ENCODE assay signal across 12 cellular contexts in the genomic region with DNA sequence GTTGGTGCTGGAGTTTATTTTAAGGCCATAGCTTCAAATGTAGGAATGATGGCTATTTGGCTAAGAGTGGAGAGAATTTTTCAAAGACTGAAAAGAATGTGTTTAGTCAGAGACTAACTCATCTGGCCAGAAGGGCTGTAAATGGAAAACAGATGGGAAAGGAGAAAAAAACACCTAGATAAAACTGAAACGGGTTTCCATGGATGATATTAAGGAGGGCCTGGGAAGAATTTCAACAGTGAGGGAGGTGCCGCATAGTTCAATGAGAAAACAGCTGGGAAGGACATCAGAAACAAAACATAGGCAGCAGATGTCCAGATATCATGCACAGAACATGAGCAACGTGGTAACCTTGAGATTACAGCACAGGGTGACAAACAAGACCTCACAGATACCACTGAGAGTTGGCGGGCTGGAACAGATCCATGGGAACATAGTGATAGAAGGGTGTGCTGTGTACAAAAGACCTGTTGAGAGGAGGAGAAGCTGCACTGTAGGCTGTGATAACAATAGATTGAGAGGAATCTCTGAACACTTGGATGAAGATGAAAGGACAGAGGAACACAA. TPM values are rescaled to one million over a fixed set of nuclear protein-coding genes. Genes with fewer than 3 reads are reported as not detected.
DNase-seq lines count a peak whose midpoint lies in the region; ATAC-seq and TF ChIP-seq lines count a peak whose summit lies in the region.
"Had no signal": no experiment of that assay in that cellular context is flagged by ENCODE, and none has a peak within 500 bp of the region (broad histone marks: within the 10 kb centered on the region; RNA-seq: fewer than 3 reads in every experiment).

No MANE protein-coding gene starts in this region.

- H3K36me3 ChIP-seq in SK-N-SH (replicated peaks in 1 of 2; ENCODE audit: control insufficient read depth in 1 of 2, insufficient read depth in 2 of 2, low read length in 1 of 2), result no peaks in the 10 kb centered on the region
- H3K36me3 ChIP-seq in sigmoid colon, result no peaks in the 10 kb centered on the region
- H3K36me3 ChIP-seq in CD8-positive, alpha-beta memory T cell (ENCODE audit: insufficient read depth, low read length), result no peaks in the 10 kb centered on the region

- H3K36me3 Mint-ChIP-seq in CD8-positive, alpha-beta memory T cell, result no peaks in the 10 kb centered on the region

- DNase-seq in ELR (ENCODE audit: low read depth), result peak; percentile 52
- DNase-seq in SK-N-SH, result peak; percentile 36
- peak; percentile 64 for DNase-seq in Right ventricle myocardium superior
- no peak for DNase-seq in sigmoid colon
- DNase-seq in midbrain (lab: John Stamatoyannopoulos, UW), result no peak
- no peak for DNase-seq in HuH-7.5 (ENCODE audit: low spot score)
- DNase-seq in CD8-positive, alpha-beta memory T cell, result no peak
- no peak for DNase-seq in NCI-H748 (lab: John Stamatoyannopoulos, UW; ENCODE audit: unreplicated experiment)
- DNase-seq: activated T-cell treated with anti-CD3 and anti-CD28 coated beads, Interleukin-2, amount 50 U/mL, for 72 hours; NCI-H446 treated with DMSO at 0.1 percent for 48 hours; stimulated activated CD4-positive, alpha-beta T cell treated with anti-CD3 and anti-CD28 coated beads, Interleukin-2, amount 100 ng/mL, for 48 hours had no signal

- no peaks in the 10 kb centered on the region for H3K27me3 ChIP-seq in SK-N-SH (ENCODE audit: insufficient read depth)
- H3K27me3 ChIP-seq in sigmoid colon, result no peaks in the 10 kb centered on the region
- no peaks in the 10 kb centered on the region for H3K27me3 ChIP-seq in CD8-positive, alpha-beta memory T cell (ENCODE audit: insufficient read depth, low read length, poor library complexity, severe bottlenecking)

- no peaks in the 10 kb centered on the region for H3K9me3 ChIP-seq in SK-N-SH
- no peaks in the 10 kb centered on the region for H3K9me3 ChIP-seq in sigmoid colon
- no peaks in the 10 kb centered on the region for H3K9me3 ChIP-seq in CD8-positive, alpha-beta memory T cell (ENCODE audit: low read length)

- H3F3A ChIP-seq in SK-N-SH (replicated peaks; ENCODE audit: insufficient read depth), result peaks cover 14% of the 10 kb centered on the region

- H2AFZ ChIP-seq in SK-N-SH (ENCODE audit: low read depth), result no peak overlapping the region

- no peak overlapping the region for H3K4me3 ChIP-seq in SK-N-SH (ENCODE audit: low read depth in 2 of 2, low read length in 1 of 2)
- no peak overlapping the region for H3K4me3 ChIP-seq in sigmoid colon
- H3K4me3 ChIP-seq in CD8-positive, alpha-beta memory T cell (ENCODE audit: low read length), result no peak overlapping the region

- no peak overlapping the region for H3K27ac Mint-ChIP-seq in CD8-positive, alpha-beta memory T cell
- H3K27ac Mint-ChIP-seq: activated T-cell treated with anti-CD3 and anti-CD28 coated beads, Interleukin-2, amount 50 U/mL, for 72 hours; T-helper 2 cell treated with Interferon-gamma antibody and Interleukin-4, amounts not matched to agents 5 μg/mL and 100 μg/mL, for 36 hours had no signal

- H4K20me1 ChIP-seq in SK-N-SH (ENCODE audit: insufficient read depth), result no peaks in the 10 kb centered on the region

- H3K27ac ChIP-seq in SK-N-SH (ENCODE audit: low read depth in 2 of 2, low read length in 1 of 2) (peak overlapping the region; percentile 73 to 80), sigmoid colon (peak overlapping the region in 3 of 4 donors; percentile 24 to 75 (median 57))
- no peak overlapping the region for H3K27ac ChIP-seq in CD8-positive, alpha-beta memory T cell (ENCODE audit: low read depth, low read length)

- peak; percentile 98 for ATAC-seq in Right ventricle myocardium superior (ENCODE audit: poor library complexity)
- ATAC-seq: activated T-cell treated with anti-CD3 and anti-CD28 coated beads, Interleukin-2, amount 50 U/mL, for 72 hours had no signal

- H3K4me2 ChIP-seq in SK-N-SH, result peak overlapping the region; percentile 57

- no peaks in the 10 kb centered on the region for H3K9me3 Mint-ChIP-seq in CD8-positive, alpha-beta memory T cell
- H3K9me3 Mint-ChIP-seq: activated T-cell treated with anti-CD3 and anti-CD28 coated beads, Interleukin-2, amount 50 U/mL, for 72 hours; T-helper 2 cell treated with Interferon-gamma antibody and Interleukin-4, amounts not matched to agents 5 μg/mL and 100 μg/mL, for 36 hours had no signal

- CTCF ChIA-PET in SK-N-SH (lab: Yijun Ruan, JAX), result interaction anchor here (0.7 kb wide), 1 partner anchor 174 kb away, joined by 3 read pairs; no protein-coding TSS in a partner anchor
- CTCF ChIA-PET in CD8-positive, alpha-beta memory T cell (lab: Charles Lee), result interaction anchor here (1.1 to 3.5 kb wide), 3 partner anchors 13 to 89 kb away, joined by 3 to 12 read pairs (median 5); no protein-coding TSS in a partner anchor

- no peaks in the 10 kb centered on the region for H3K9me2 ChIP-seq in SK-N-SH

- POLR2A ChIA-PET in SK-N-SH (lab: Yijun Ruan, JAX), result no interaction called here
- POLR2A ChIA-PET in CD8-positive, alpha-beta memory T cell (lab: Charles Lee), result no interaction called here

- TF ChIP-seq EP300 in SK-N-SH (IDR thresholded peaks at IDR 0.05; ENCODE audit: borderline replicate concordance in 1 of 2, low read depth in 1 of 2, low read length in 1 of 2) (peak; percentile 9 to 87; a peak in 3 of 4 replicates), sigmoid colon (IDR thresholded peaks at IDR 0.05) (no peak)

- TF ChIP-seq CTCF in SK-N-SH (IDR thresholded peaks at IDR 0.05) (no peak), sigmoid colon (IDR thresholded peaks at IDR 0.05) (no peak)

- peaks cover 12 to 14% of the 10 kb centered on the region in 2 donors for H3K27me3 Mint-ChIP-seq in CD8-positive, alpha-beta memory T cell

- 26% methylated on average over 4 of the region's 4 CpGs for WGBS in SK-N-SH (ENCODE audit: low lambda C conversion rate)
- 59 to 68% methylated on average over 4 of the region's 4 CpGs for WGBS in sigmoid colon, 2 donors

- H3K4me3 Mint-ChIP-seq in CD8-positive, alpha-beta memory T cell, result no peak overlapping the region
- H3K4me3 Mint-ChIP-seq: activated T-cell treated with anti-CD3 and anti-CD28 coated beads, Interleukin-2, amount 50 U/mL, for 72 hours; T-helper 2 cell treated with Interferon-gamma antibody and Interleukin-4, amounts not matched to agents 5 μg/mL and 100 μg/mL, for 36 hours had no signal

- intact Hi-C loops in Right ventricle myocardium superior (cut with DNase I), result no loop called here
- intact Hi-C loops in sigmoid colon (cut with DNase I), result no loop called here

- no peak for TF ChIP-seq RAD21 in SK-N-SH (IDR thresholded peaks at IDR 0.05; ENCODE audit: low read length)

- no peak for TF ChIP-seq POLR2A in sigmoid colon (IDR thresholded peaks at IDR 0.05)

- peaks cover 9 to 12% of the 10 kb centered on the region in 2 experiments; a peak in 3 of 4 replicates for H3K4me1 ChIP-seq in SK-N-SH (ENCODE audit: control insufficient read depth in 1 of 2, insufficient read depth in 2 of 2, low read depth in 1 of 2, low read length in 1 of 2)
- H3K4me1 ChIP-seq in sigmoid colon, result peaks cover 0 to 18% (median 12%) of the 10 kb centered on the region in 4 donors
- no peaks in the 10 kb centered on the region for H3K4me1 ChIP-seq in CD8-positive, alpha-beta memory T cell (ENCODE audit: insufficient read depth, low read length)

- no peaks in the 10 kb centered on the region for H3K79me2 ChIP-seq in SK-N-SH (ENCODE audit: insufficient read depth)

- H3K9ac ChIP-seq in SK-N-SH, result peak overlapping the region; percentile 5; the same call in 1 of the 2 replicates

- H3K4me1 Mint-ChIP-seq in CD8-positive, alpha-beta memory T cell, result peaks cover 0 to 1% (median 1%) of the 10 kb centered on the region in 3 donors

TF ChIP-seq in SK-N-SH, 30 proteins besides CTCF, POLR2A, EP300 and RAD21 (continues in another document):
- TF ChIP-seq TAF1 (IDR thresholded peaks at IDR 0.05; ENCODE audit: borderline replicate concordance, low read depth, low read length), result no peak
- peak; percentile 68; the same call in 1 of the 2 replicates for TF ChIP-seq MEF2A (IDR thresholded peaks at IDR 0.05; ENCODE audit: borderline replicate concordance, low read depth)
- no peak for TF ChIP-seq GABPA (IDR thresholded peaks at IDR 0.05; ENCODE audit: low read depth)
- TF ChIP-seq MXI1 (IDR thresholded peaks at IDR 0.05; ENCODE audit: low read depth, low read length), result no peak
- TF ChIP-seq NFIC (IDR thresholded peaks at IDR 0.05; ENCODE audit: borderline replicate concordance), result peak; percentile 70; the same call in 1 of the 2 replicates
- TF ChIP-seq CHD2 (IDR thresholded peaks at IDR 0.05; ENCODE audit: low read length, partially characterized antibody), result no peak
- TF ChIP-seq ELF1 (IDR thresholded peaks at IDR 0.05), result no peak
- no peak for TF ChIP-seq RFX5 (IDR thresholded peaks at IDR 0.05; ENCODE audit: low read length)
- TF ChIP-seq, protein P1, sequence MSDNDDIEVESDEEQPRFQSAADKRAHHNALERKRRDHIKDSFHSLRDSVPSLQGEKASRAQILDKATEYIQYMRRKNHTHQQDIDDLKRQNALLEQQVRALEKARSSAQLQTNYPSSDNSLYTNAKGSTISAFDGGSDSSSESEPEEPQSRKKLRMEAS (IDR thresholded peaks at IDR 0.05; ENCODE audit: low read depth), result peak; percentile 63
- peak; percentile 80 for TF ChIP-seq PBX3 (IDR thresholded peaks at IDR 0.05)
- no peak for TF ChIP-seq EZH2phosphoT487 (IDR thresholded peaks at IDR 0.05; ENCODE audit: borderline replicate concordance, low read depth)
- TF ChIP-seq TCF12 (IDR thresholded peaks at IDR 0.05), result peak; percentile 99
- TF ChIP-seq RCOR1 (IDR thresholded peaks at IDR 0.05; ENCODE audit: low read length), result 0 out of 2 replicates have a peak, but pooled peaks have one; percentile 11
- peak; percentile 58; the same call in 1 of the 2 replicates for TF ChIP-seq RXRA (IDR thresholded peaks at IDR 0.05; ENCODE audit: borderline replicate concordance, low read depth)

RNA-seq across cellular contexts. Expression of gene RAD23B, which starts 31.2 kb away (rescaled TPM):
- polyA plus RNA-seq in SK-N-SH (2012; rRNA removed) (62.9 and 80.7 TPM in 2 replicates), sigmoid colon (10 to 100 TPM; 58.3 to 66.8 (median 61.2) TPM)
- polyA plus RNA-seq in SK-N-SH (2012; cell fraction: cytosol; rRNA removed), result 83.6 and 90.2 TPM in 2 replicates
- 22.5 and 50.3 TPM in 2 replicates for polyA plus RNA-seq in SK-N-SH (2012; cell fraction: nucleus; rRNA removed)
- total RNA-seq in Right ventricle myocardium superior (91.8 TPM), sigmoid colon (10 to 100 TPM; 61.9 to 74.3 (median 66.4) TPM)
- 100 to 1,000 TPM; 146 to 150 TPM for total RNA-seq in CD8-positive, alpha-beta memory T cell
- polyA plus RNA-seq in CD8-positive, alpha-beta memory T cell, result 12.1 TPM

Comparison
In these comparisons a context has a peak if more than half of its experiments do, and no peak if none do; other contexts are left out.
1. DNase-seq: peak in ELR (single experiment), SK-N-SH (single experiment) and Right ventricle myocardium superior (single experiment); none in sigmoid colon (single experiment), midbrain (single experiment), HuH-7.5 (single experiment), CD8-positive, alpha-beta memory T cell (0 of 5) and NCI-H748 (single experiment).